ENCODE assay signal across 8 cellular contexts in genomic region chr16:75096730-75097129, GRCh38. TPM values are rescaled to one million over a fixed set of nuclear protein-coding genes. Genes with fewer than 3 reads are reported as not detected.
DNase-seq lines count a peak whose midpoint lies in the region; TF ChIP-seq lines count a peak whose summit lies in the region.

No MANE protein-coding gene starts in this region.

- intact Hi-C loops in CD14-positive monocyte (cut with micrococcal nuclease) = no loop called here
- intact Hi-C loops in breast epithelium (cut with DNase I; ENCODE audit: low total_unique reads) = no loop called here

- peaks cover 13 to 23% of the 10 kb centered on the region in 2 donors for H3K36me3 Mint-ChIP-seq in CD14-positive monocyte

- no peak overlapping the region for H3K4me3 ChIP-seq in breast epithelium
- H3K4me3 ChIP-seq in mucosa of stomach (ENCODE audit: low read length) = no peak overlapping the region
- no peak overlapping the region for H3K4me3 ChIP-seq in Peyer's patch

- POLR2A ChIA-PET in HEK293T (lab: Yijun Ruan, JAX) = interaction anchor here (1.7 kb wide), 1 partner anchor 11 kb away, joined by 7 read pairs; no protein-coding TSS in a partner anchor

- H3K27ac ChIP-seq in breast epithelium = peak overlapping the region; percentile 78 to 85
- no peak overlapping the region for H3K27ac ChIP-seq in Peyer's patch

- TF ChIP-seq POLR2A in breast epithelium (IDR thresholded peaks at IDR 0.05) (no peak), Peyer's patch (IDR thresholded peaks at IDR 0.05) (no peak)

- TF ChIP-seq CTCF in CD14-positive monocyte (IDR thresholded peaks at IDR 0.05) (peak; percentile 26), breast epithelium (IDR thresholded peaks at IDR 0.05) (peak; percentile 71 to 81 (median 78)), Peyer's patch (IDR thresholded peaks at IDR 0.05) (peak in 2 of 6 experiments; percentile 5 to 9)

- peak overlapping the region; percentile 38 for H3K9ac ChIP-seq in mucosa of stomach (ENCODE audit: low read length)

- H3K4me1 Mint-ChIP-seq in CD14-positive monocyte = peaks cover 34% of the 10 kb centered on the region

- no peak overlapping the region for H3K27ac Mint-ChIP-seq in CD14-positive monocyte

- H3K9me3 ChIP-seq in breast epithelium = no peaks in the 10 kb centered on the region
- H3K9me3 ChIP-seq in mucosa of stomach (ENCODE audit: control insufficient read depth, low read length) = no peaks in the 10 kb centered on the region
- H3K9me3 ChIP-seq in Peyer's patch = no peaks in the 10 kb centered on the region

- no peaks in the 10 kb centered on the region for H3K9me3 Mint-ChIP-seq in CD14-positive monocyte

- H3K27me3 ChIP-seq in breast epithelium (no peaks in the 10 kb centered on the region), mucosa of stomach (ENCODE audit: control insufficient read depth, insufficient read depth, low read length) (no peaks in the 10 kb centered on the region), Peyer's patch (no peaks in the 10 kb centered on the region)

- DNase-seq in CD14-positive monocyte (ENCODE audit: low spot score) (no peak), HEK293T (ENCODE audit: extremely low spot score) (peak; percentile 71), breast epithelium (ENCODE audit: low spot score in 2 of 2) (peak in 1 of 2 donors; percentile 82), Peyer's patch (no peak), cerebellum (ENCODE audit: low spot score) (no peak), NOMO-1 (lab: John Stamatoyannopoulos, UW; ENCODE audit: unreplicated experiment in 2 of 2) (no peak)
- no peak for DNase-seq in stimulated activated CD4-positive, alpha-beta T cell treated with anti-CD3 and anti-CD28 coated beads, Interleukin-15, amount 100 ng/mL, for 24 hours

- CTCF ChIA-PET in HEK293T (lab: Yijun Ruan, JAX) = interaction anchor here (0.7 to 0.9 kb wide), 2 partner anchors 15 to 71 kb away, joined by 3 read pairs; no protein-coding TSS in a partner anchor

- no peak overlapping the region for H3K4me3 Mint-ChIP-seq in CD14-positive monocyte

- H3K4me1 ChIP-seq in breast epithelium (peaks cover 22 to 26% of the 10 kb centered on the region in 2 donors), mucosa of stomach (ENCODE audit: control insufficient read depth, insufficient read depth, low read length) (peaks cover 63% of the 10 kb centered on the region), Peyer's patch (peaks cover 0 to 42% (median 3%) of the 10 kb centered on the region in 4 donors)

- H3K36me3 ChIP-seq in breast epithelium (no peaks in the 10 kb centered on the region), mucosa of stomach (ENCODE audit: control insufficient read depth, insufficient read depth, low read length) (no peaks in the 10 kb centered on the region), Peyer's patch (peaks cover 0 to 16% (median 0%) of the 10 kb centered on the region in 3 donors)

- H3K27me3 Mint-ChIP-seq in CD14-positive monocyte (ENCODE audit: low read depth in 3 of 3) = peaks cover 0 to 3% (median 2%) of the 10 kb centered on the region in 3 donors

TF ChIP-seq in HEK293T, 16 proteins besides CTCF, POLR2A, EP300 and RAD21:
- TF ChIP-seq PKNOX1 (IDR thresholded peaks at IDR 0.05) = no peak
- TF ChIP-seq L3MBTL2 (conservative IDR thresholded peaks at IDR 0.05) = no peak
- TF ChIP-seq NFRKB (IDR thresholded peaks at IDR 0.05) = no peak
- no peak for TF ChIP-seq FOXA1 (IDR thresholded peaks at IDR 0.05)
- TF ChIP-seq ARNT (IDR thresholded peaks at IDR 0.05) = no peak
- TF ChIP-seq TARDBP (IDR thresholded peaks at IDR 0.05) = no peak
- TF ChIP-seq ELF4 (IDR thresholded peaks at IDR 0.05) = no peak

RNA-seq across cellular contexts. Expression of gene LDHD, which starts 19.9 kb away (rescaled TPM):
- 1 to 10 TPM; 3.7 to 5.4 TPM for polyA plus RNA-seq in CD14-positive monocyte
- 10 to 100 TPM; 10.5 to 17.6 (median 10.7) TPM for total RNA-seq in breast epithelium
- 10 to 100 TPM in 3 of 4 donors, 1 to 10 TPM in 1; 2.5 to 37.0 (median 22.4) TPM for total RNA-seq in Peyer's patch
- 1.00 TPM for total RNA-seq in cerebellum

RNA-seq across cellular contexts. Expression of gene ZFP1, which starts 51.6 kb away (rescaled TPM):
- 1 to 10 TPM; 3.4 to 4.0 TPM for polyA plus RNA-seq in CD14-positive monocyte
- 10 to 100 TPM in 2 of 3 donors, 1 to 10 TPM in 1; 7.0 to 16.0 (median 12.5) TPM for total RNA-seq in breast epithelium
- 1 to 10 TPM; 2.6 to 6.1 (median 4.9) TPM for total RNA-seq in Peyer's patch
- total RNA-seq in cerebellum = 38.5 TPM

Comparison
In these comparisons a context has a peak if more than half of its experiments do, and no peak if none do; other contexts are left out.
1. H3K27ac ChIP-seq: peak in breast epithelium (2 of 2); none in Peyer's patch (0 of 4).